ENCODE assay signal across 1 cellular context in the genomic region with DNA sequence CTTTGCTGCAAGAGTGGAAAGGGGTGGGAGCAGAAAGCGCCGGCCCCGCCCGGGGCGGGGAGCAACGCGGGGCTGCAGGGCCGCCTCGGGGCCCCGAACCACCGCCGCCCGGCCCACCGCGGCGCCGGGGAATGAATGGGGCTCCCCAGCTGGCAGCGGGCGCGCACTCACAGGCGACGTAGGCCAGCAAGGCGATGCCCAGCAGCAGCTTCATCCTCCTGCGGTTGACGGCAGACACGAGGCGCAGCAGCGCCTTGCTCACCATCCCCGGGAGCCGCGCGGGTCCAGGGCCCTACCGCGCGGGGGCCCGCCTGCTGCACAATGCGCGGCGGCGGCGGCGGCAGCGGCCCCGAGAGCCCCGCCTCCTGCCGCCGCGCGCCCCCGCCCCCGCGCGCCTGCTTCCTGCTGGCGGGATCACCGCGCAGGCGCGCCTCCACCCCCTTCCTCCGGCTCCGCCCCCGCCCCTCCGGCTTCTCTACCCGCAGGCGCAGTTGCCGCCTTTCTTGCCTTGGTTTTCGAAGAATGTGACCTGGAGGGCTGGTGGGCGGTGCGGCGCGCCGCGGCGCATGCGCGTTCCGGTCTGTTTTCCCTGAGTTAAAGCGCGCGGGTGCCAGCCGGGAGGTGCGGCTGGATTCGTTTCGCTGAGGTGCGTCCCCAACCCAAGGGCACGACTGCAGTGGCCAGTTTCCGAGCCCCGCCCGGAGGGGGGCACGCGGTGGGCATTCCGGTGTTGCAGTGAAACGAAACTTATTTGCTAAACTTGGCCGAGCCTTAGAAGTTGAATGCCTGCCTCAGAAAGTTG.
A peak's percentile ranks its signal among the peaks of the same experiment; 100 is the strongest.
TF ChIP-seq lines count a peak whose summit lies in the region.

A gene (minus strand): TSS at position 325 of the 802 bp plus-strand sequence. CDS start 60 bp downstream, at position 265.

TF ChIP-seq in K562, 482 proteins besides CTCF, POLR2A, EP300 and RAD21 (continued from another document and continues in another):
- TF ChIP-seq, protein P1, sequence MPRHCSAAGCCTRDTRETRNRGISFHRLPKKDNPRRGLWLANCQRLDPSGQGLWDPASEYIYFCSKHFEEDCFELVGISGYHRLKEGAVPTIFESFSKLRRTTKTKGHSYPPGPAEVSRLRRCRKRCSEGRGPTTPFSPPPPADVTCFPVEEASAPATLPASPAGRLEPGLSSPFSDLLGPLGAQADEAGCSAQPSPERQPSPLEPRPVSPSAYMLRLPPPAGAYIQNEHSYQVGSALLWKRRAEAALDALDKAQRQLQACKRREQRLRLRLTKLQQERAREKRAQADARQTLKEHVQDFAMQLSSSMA (CRISPR knock-in tag; IDR thresholded peaks at IDR 0.05) = no peak
- no peak for TF ChIP-seq ZNF324 (CRISPR knock-in tag; IDR thresholded peaks at IDR 0.05)
- TF ChIP-seq, protein P2, sequence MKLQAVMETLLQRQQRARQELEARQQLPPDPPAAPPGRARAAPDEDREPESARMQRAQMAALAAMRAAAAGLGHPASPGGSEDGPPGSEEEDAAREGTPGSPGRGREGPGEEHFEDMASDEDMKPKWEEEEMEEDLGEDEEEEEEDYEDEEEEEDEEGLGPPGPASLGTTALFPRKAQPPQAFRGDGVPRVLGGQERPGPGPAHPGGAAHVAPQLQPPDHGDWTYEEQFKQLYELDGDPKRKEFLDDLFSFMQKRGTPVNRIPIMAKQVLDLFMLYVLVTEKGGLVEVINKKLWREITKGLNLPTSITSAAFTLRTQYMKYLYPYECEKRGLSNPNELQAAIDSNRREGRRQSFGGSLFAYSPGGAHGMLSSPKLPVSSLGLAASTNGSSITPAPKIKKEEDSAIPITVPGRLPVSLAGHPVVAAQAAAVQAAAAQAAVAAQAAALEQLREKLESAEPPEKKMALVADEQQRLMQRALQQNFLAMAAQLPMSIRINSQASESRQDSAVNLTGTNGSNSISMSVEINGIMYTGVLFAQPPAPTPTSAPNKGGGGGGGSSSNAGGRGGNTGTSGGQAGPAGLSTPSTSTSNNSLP (IDR thresholded peaks at IDR 0.05; ENCODE audit: borderline replicate concordance, low read depth, low read length) = no peak
- 0 out of 2 replicates have a peak, but pooled peaks have one; percentile 14 for TF ChIP-seq FOXP1 (CRISPR knock-in tag; IDR thresholded peaks at IDR 0.05)
- TF ChIP-seq, protein P3, sequence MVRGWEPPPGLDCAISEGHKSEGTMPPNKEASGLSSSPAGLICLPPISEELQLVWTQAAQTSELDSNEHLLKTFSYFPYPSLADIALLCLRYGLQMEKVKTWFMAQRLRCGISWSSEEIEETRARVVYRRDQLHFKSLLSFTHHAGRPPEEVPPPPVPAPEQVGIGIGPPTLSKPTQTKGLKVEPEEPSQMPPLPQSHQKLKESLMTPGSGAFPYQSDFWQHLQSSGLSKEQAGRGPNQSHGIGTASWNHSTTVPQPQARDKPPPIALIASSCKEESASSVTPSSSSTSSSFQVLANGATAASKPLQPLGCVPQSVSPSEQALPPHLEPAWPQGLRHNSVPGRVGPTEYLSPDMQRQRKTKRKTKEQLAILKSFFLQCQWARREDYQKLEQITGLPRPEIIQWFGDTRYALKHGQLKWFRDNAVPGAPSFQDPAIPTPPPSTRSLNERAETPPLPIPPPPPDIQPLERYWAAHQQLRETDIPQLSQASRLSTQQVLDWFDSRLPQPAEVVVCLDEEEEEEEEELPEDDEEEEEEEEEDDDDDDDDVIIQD (CRISPR knock-in tag; IDR thresholded peaks at IDR 0.05) = no peak
- TF ChIP-seq, protein P4, sequence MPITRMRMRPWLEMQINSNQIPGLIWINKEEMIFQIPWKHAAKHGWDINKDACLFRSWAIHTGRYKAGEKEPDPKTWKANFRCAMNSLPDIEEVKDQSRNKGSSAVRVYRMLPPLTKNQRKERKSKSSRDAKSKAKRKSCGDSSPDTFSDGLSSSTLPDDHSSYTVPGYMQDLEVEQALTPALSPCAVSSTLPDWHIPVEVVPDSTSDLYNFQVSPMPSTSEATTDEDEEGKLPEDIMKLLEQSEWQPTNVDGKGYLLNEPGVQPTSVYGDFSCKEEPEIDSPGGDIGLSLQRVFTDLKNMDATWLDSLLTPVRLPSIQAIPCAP (CRISPR knock-in tag; IDR thresholded peaks at IDR 0.05; ENCODE audit: borderline replicate concordance) = no peak
- peak; percentile 32; the same call in 1 of the 2 replicates for TF ChIP-seq KLF13 (tag; IDR thresholded peaks at IDR 0.05; ENCODE audit: borderline replicate concordance, low read depth)
- no peak for TF ChIP-seq BCOR (IDR thresholded peaks at IDR 0.05)
- TF ChIP-seq, protein P5, sequence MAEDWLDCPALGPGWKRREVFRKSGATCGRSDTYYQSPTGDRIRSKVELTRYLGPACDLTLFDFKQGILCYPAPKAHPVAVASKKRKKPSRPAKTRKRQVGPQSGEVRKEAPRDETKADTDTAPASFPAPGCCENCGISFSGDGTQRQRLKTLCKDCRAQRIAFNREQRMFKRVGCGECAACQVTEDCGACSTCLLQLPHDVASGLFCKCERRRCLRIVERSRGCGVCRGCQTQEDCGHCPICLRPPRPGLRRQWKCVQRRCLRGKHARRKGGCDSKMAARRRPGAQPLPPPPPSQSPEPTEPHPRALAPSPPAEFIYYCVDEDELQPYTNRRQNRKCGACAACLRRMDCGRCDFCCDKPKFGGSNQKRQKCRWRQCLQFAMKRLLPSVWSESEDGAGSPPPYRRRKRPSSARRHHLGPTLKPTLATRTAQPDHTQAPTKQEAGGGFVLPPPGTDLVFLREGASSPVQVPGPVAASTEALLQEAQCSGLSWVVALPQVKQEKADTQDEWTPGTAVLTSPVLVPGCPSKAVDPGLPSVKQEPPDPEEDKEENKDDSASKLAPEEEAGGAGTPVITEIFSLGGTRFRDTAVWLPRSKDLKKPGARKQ (CRISPR knock-in tag; IDR thresholded peaks at IDR 0.05) = no peak
- TF ChIP-seq NFRKB (IDR thresholded peaks at IDR 0.05; ENCODE audit: low read depth) = no peak
- no peak for TF ChIP-seq MAFK (IDR thresholded peaks at IDR 0.05; ENCODE audit: low read length)
- no peak for TF ChIP-seq SIRT6 (IDR thresholded peaks at IDR 0.05; ENCODE audit: low read depth, low read length)
- TF ChIP-seq, protein P6, sequence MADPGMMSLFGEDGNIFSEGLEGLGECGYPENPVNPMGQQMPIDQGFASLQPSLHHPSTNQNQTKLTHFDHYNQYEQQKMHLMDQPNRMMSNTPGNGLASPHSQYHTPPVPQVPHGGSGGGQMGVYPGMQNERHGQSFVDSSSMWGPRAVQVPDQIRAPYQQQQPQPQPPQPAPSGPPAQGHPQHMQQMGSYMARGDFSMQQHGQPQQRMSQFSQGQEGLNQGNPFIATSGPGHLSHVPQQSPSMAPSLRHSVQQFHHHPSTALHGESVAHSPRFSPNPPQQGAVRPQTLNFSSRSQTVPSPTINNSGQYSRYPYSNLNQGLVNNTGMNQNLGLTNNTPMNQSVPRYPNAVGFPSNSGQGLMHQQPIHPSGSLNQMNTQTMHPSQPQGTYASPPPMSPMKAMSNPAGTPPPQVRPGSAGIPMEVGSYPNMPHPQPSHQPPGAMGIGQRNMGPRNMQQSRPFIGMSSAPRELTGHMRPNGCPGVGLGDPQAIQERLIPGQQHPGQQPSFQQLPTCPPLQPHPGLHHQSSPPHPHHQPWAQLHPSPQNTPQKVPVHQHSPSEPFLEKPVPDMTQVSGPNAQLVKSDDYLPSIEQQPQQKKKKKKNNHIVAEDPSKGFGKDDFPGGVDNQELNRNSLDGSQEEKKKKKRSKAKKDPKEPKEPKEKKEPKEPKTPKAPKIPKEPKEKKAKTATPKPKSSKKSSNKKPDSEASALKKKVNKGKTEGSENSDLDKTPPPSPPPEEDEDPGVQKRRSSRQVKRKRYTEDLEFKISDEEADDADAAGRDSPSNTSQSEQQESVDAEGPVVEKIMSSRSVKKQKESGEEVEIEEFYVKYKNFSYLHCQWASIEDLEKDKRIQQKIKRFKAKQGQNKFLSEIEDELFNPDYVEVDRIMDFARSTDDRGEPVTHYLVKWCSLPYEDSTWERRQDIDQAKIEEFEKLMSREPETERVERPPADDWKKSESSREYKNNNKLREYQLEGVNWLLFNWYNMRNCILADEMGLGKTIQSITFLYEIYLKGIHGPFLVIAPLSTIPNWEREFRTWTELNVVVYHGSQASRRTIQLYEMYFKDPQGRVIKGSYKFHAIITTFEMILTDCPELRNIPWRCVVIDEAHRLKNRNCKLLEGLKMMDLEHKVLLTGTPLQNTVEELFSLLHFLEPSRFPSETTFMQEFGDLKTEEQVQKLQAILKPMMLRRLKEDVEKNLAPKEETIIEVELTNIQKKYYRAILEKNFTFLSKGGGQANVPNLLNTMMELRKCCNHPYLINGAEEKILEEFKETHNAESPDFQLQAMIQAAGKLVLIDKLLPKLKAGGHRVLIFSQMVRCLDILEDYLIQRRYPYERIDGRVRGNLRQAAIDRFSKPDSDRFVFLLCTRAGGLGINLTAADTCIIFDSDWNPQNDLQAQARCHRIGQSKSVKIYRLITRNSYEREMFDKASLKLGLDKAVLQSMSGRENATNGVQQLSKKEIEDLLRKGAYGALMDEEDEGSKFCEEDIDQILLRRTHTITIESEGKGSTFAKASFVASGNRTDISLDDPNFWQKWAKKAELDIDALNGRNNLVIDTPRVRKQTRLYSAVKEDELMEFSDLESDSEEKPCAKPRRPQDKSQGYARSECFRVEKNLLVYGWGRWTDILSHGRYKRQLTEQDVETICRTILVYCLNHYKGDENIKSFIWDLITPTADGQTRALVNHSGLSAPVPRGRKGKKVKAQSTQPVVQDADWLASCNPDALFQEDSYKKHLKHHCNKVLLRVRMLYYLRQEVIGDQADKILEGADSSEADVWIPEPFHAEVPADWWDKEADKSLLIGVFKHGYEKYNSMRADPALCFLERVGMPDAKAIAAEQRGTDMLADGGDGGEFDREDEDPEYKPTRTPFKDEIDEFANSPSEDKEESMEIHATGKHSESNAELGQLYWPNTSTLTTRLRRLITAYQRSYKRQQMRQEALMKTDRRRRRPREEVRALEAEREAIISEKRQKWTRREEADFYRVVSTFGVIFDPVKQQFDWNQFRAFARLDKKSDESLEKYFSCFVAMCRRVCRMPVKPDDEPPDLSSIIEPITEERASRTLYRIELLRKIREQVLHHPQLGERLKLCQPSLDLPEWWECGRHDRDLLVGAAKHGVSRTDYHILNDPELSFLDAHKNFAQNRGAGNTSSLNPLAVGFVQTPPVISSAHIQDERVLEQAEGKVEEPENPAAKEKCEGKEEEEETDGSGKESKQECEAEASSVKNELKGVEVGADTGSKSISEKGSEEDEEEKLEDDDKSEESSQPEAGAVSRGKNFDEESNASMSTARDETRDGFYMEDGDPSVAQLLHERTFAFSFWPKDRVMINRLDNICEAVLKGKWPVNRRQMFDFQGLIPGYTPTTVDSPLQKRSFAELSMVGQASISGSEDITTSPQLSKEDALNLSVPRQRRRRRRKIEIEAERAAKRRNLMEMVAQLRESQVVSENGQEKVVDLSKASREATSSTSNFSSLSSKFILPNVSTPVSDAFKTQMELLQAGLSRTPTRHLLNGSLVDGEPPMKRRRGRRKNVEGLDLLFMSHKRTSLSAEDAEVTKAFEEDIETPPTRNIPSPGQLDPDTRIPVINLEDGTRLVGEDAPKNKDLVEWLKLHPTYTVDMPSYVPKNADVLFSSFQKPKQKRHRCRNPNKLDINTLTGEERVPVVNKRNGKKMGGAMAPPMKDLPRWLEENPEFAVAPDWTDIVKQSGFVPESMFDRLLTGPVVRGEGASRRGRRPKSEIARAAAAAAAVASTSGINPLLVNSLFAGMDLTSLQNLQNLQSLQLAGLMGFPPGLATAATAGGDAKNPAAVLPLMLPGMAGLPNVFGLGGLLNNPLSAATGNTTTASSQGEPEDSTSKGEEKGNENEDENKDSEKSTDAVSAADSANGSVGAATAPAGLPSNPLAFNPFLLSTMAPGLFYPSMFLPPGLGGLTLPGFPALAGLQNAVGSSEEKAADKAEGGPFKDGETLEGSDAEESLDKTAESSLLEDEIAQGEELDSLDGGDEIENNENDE (IDR thresholded peaks at IDR 0.05; ENCODE audit: low read depth, low read length) = no peak
- no peak for TF ChIP-seq STAG1 (CRISPR knock-in tag; IDR thresholded peaks at IDR 0.05; ENCODE audit: borderline replicate concordance)
- TF ChIP-seq TCF7 (IDR thresholded peaks at IDR 0.05; ENCODE audit: borderline replicate concordance) = no peak
- TF ChIP-seq, protein P7, sequence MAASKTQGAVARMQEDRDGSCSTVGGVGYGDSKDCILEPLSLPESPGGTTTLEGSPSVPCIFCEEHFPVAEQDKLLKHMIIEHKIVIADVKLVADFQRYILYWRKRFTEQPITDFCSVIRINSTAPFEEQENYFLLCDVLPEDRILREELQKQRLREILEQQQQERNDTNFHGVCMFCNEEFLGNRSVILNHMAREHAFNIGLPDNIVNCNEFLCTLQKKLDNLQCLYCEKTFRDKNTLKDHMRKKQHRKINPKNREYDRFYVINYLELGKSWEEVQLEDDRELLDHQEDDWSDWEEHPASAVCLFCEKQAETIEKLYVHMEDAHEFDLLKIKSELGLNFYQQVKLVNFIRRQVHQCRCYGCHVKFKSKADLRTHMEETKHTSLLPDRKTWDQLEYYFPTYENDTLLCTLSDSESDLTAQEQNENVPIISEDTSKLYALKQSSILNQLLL (CRISPR knock-in tag; IDR thresholded peaks at IDR 0.05; ENCODE audit: borderline replicate concordance) = no peak
- peak; percentile 71 for TF ChIP-seq L3MBTL2 (IDR thresholded peaks at IDR 0.05)
- TF ChIP-seq, protein P8, sequence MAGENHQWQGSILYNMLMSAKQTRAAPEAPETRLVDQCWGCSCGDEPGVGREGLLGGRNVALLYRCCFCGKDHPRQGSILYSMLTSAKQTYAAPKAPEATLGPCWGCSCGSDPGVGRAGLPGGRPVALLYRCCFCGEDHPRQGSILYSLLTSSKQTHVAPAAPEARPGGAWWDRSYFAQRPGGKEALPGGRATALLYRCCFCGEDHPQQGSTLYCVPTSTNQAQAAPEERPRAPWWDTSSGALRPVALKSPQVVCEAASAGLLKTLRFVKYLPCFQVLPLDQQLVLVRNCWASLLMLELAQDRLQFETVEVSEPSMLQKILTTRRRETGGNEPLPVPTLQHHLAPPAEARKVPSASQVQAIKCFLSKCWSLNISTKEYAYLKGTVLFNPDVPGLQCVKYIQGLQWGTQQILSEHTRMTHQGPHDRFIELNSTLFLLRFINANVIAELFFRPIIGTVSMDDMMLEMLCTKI (IDR thresholded peaks at IDR 0.05; ENCODE audit: partially characterized antibody) = no peak
- no peak for TF ChIP-seq MTA2 (IDR thresholded peaks at IDR 0.05; ENCODE audit: low read depth)
- no peak for TF ChIP-seq SRSF1 (IDR thresholded peaks at IDR 0.05; ENCODE audit: low read depth, low read length)
- no peak for TF ChIP-seq YY1 (IDR thresholded peaks at IDR 0.05; ENCODE audit: borderline replicate concordance in 1 of 3, control insufficient read depth in 1 of 3, extremely low read depth in 1 of 3, insufficient read depth in 3 of 3, insufficient read length in 1 of 3, insufficient replicate concordance in 2 of 3, low read depth in 1 of 3, low read length in 2 of 3)
- TF ChIP-seq FOXM1 (IDR thresholded peaks at IDR 0.05; ENCODE audit: low read depth) = no peak
- TF ChIP-seq FOXM1 (CRISPR knock-in tag; IDR thresholded peaks at IDR 0.05; ENCODE audit: low read depth) = no peak
- TF ChIP-seq EP400 (IDR thresholded peaks at IDR 0.05) = peak; percentile 34; the same call in 1 of the 2 replicates
- no peak for TF ChIP-seq RFX1 (IDR thresholded peaks at IDR 0.05)
